17 cellular contexts compared by ENCODE assay signal in genomic region chr2:121388371-121388770, GRCh38.
DNase-seq lines count a peak whose midpoint lies in the region; ATAC-seq and TF ChIP-seq lines count a peak whose summit lies in the region.
"Had no signal": no experiment of that assay in that cellular context is flagged by ENCODE, and none has a peak within 500 bp of the region (broad histone marks: within the 10 kb centered on the region; RNA-seq: fewer than 3 reads in every experiment).

No MANE protein-coding gene starts in this region.

- H3K9me3 ChIP-seq in lower lobe of right lung = no peaks in the 10 kb centered on the region

- no peaks in the 10 kb centered on the region for H3K4me1 Mint-ChIP-seq in activated CD4-positive, alpha-beta T cell treated with anti-CD3 and anti-CD28 coated beads, Interleukin-2, amount 10 ng/mL, durations not matched to agents 24 days and 14 days
- H3K4me1 Mint-ChIP-seq in WTC11 = no peaks in the 10 kb centered on the region

- POLR2A ChIA-PET in WTC11 (lab: Charles Lee) = no interaction called here

- TF ChIP-seq CTCF in kidney epithelial cell (IDR thresholded peaks at IDR 0.05; ENCODE audit: insufficient read depth, low read length, poor library complexity, severe bottlenecking) (no peak), lower lobe of right lung (IDR thresholded peaks at IDR 0.05) (no peak), WTC11 (IDR thresholded peaks at IDR 0.05) (no peak)

- intact Hi-C loops in activated CD4-positive, alpha-beta T cell treated with anti-CD3 and anti-CD28 coated beads, Interleukin-2, amount 10 ng/mL, durations not matched to agents 24 days and 14 days (cut with micrococcal nuclease) = no loop called here
- intact Hi-C loops in lower lobe of right lung (cut with DNase I) = no loop called here

- no peaks in the 10 kb centered on the region for H3K27me3 Mint-ChIP-seq in activated CD4-positive, alpha-beta T cell treated with anti-CD3 and anti-CD28 coated beads, Interleukin-2, amount 10 ng/mL, durations not matched to agents 24 days and 14 days
- no peaks in the 10 kb centered on the region for H3K27me3 Mint-ChIP-seq in WTC11 (ENCODE audit: low read depth)

- no peak overlapping the region for H3K27ac ChIP-seq in lower lobe of right lung
- H3K27ac ChIP-seq: C4-2B had no signal

- H3K4me1 ChIP-seq in lower lobe of right lung = no peaks in the 10 kb centered on the region

- H3K36me3 ChIP-seq in kidney epithelial cell (ENCODE audit: control insufficient read depth, insufficient read depth, low read length) (no peaks in the 10 kb centered on the region), lower lobe of right lung (peaks cover 70% of the 10 kb centered on the region)

- H3K27me3 ChIP-seq in kidney epithelial cell (ENCODE audit: control insufficient read depth, insufficient read depth, low read length) = no peaks in the 10 kb centered on the region
- no peaks in the 10 kb centered on the region for H3K27me3 ChIP-seq in lower lobe of right lung (ENCODE audit: low read depth)

- H3K9me3 Mint-ChIP-seq in activated CD4-positive, alpha-beta T cell treated with anti-CD3 and anti-CD28 coated beads, Interleukin-2, amount 10 ng/mL, durations not matched to agents 24 days and 14 days = no peaks in the 10 kb centered on the region
- H3K9me3 Mint-ChIP-seq in WTC11 = no peaks in the 10 kb centered on the region

- CTCF ChIA-PET in WTC11 (lab: Charles Lee) = interaction anchor here (0.9 to 1.0 kb wide), 2 partner anchors 14 to 303 kb away, joined by 3 to 4 read pairs; no protein-coding TSS in a partner anchor

- no peak overlapping the region for H3K4me3 ChIP-seq in kidney epithelial cell (ENCODE audit: low read depth, low read length)
- no peak overlapping the region for H3K4me3 ChIP-seq in lower lobe of right lung

- no peak for ATAC-seq in lower lobe of right lung
- no peak for ATAC-seq in WTC11
- ATAC-seq in GM21619 (IDR thresholded peaks at IDR 0.05; ENCODE audit: unreplicated experiment) = no peak
- ATAC-seq: PC-3 had no signal

- no peak overlapping the region for H3K27ac Mint-ChIP-seq in activated CD4-positive, alpha-beta T cell treated with anti-CD3 and anti-CD28 coated beads, Interleukin-2, amount 10 ng/mL, durations not matched to agents 24 days and 14 days
- no peak overlapping the region for H3K27ac Mint-ChIP-seq in WTC11

- H3K36me3 Mint-ChIP-seq in activated CD4-positive, alpha-beta T cell treated with anti-CD3 and anti-CD28 coated beads, Interleukin-2, amount 10 ng/mL, durations not matched to agents 24 days and 14 days (ENCODE audit: low read depth) = peaks cover 27% of the 10 kb centered on the region
- peaks cover 26% of the 10 kb centered on the region for H3K36me3 Mint-ChIP-seq in WTC11

- H3K4me3 Mint-ChIP-seq in activated CD4-positive, alpha-beta T cell treated with anti-CD3 and anti-CD28 coated beads, Interleukin-2, amount 10 ng/mL, durations not matched to agents 24 days and 14 days = no peak overlapping the region
- no peak overlapping the region for H3K4me3 Mint-ChIP-seq in WTC11

- DNase-seq in activated CD4-positive, alpha-beta T cell treated with anti-CD3 and anti-CD28 coated beads, Interleukin-2, amount 10 ng/mL, durations not matched to agents 24 days and 14 days = peak; percentile 26
- DNase-seq in activated CD4-positive, alpha-beta T cell treated with anti-CD3 and anti-CD28 coated beads for 48 hours = no peak
- DNase-seq in amniotic epithelial cell (ENCODE audit: low read depth) = peak; percentile 25
- peak; percentile 21 for DNase-seq in kidney epithelial cell (ENCODE audit: low read depth)
- no peak for DNase-seq in lower lobe of right lung
- no peak for DNase-seq in mesenteric fat pad (ENCODE audit: low spot score)
- DNase-seq in WTC11 (ENCODE audit: low spot score) = no peak
- DNase-seq: Calu3; DND-41; MM.1S; NCI-H1105 treated with DMSO at 0.1 percent for 48 hours; NCI-H187; NCI-H526; NK-92 treated with Interleukin-12 subunit alpha and Interleukin-12 subunit beta, amount 100 ng/mL, for 24 hours; PC-3 had no signal

TF ChIP-seq in WTC11, 78 proteins besides CTCF, POLR2A, EP300 and RAD21:
- TF ChIP-seq, protein P1, sequence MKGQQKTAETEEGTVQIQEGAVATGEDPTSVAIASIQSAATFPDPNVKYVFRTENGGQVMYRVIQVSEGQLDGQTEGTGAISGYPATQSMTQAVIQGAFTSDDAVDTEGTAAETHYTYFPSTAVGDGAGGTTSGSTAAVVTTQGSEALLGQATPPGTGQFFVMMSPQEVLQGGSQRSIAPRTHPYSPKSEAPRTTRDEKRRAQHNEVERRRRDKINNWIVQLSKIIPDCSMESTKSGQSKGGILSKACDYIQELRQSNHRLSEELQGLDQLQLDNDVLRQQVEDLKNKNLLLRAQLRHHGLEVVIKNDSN (CRISPR knock-in tag; IDR thresholded peaks at IDR 0.05) = no peak
- no peak for TF ChIP-seq ESRRA (CRISPR knock-in tag; IDR thresholded peaks at IDR 0.05; ENCODE audit: borderline replicate concordance)
TF ChIP-seq in WTC11: peak in this region for 0.

Comparison
In these comparisons a context has a peak if more than half of its experiments do, and no peak if none do; other contexts are left out.
1. DNase-seq: peak in activated CD4-positive, alpha-beta T cell treated with anti-CD3 and anti-CD28 coated beads, Interleukin-2, amount 10 ng/mL, durations not matched to agents 24 days and 14 days (single experiment), amniotic epithelial cell (single experiment) and kidney epithelial cell (single experiment); none in activated CD4-positive, alpha-beta T cell treated with anti-CD3 and anti-CD28 coated beads for 48 hours (single experiment), lower lobe of right lung (single experiment), mesenteric fat pad (single experiment) and WTC11 (single experiment).